In the genomic region with DNA sequence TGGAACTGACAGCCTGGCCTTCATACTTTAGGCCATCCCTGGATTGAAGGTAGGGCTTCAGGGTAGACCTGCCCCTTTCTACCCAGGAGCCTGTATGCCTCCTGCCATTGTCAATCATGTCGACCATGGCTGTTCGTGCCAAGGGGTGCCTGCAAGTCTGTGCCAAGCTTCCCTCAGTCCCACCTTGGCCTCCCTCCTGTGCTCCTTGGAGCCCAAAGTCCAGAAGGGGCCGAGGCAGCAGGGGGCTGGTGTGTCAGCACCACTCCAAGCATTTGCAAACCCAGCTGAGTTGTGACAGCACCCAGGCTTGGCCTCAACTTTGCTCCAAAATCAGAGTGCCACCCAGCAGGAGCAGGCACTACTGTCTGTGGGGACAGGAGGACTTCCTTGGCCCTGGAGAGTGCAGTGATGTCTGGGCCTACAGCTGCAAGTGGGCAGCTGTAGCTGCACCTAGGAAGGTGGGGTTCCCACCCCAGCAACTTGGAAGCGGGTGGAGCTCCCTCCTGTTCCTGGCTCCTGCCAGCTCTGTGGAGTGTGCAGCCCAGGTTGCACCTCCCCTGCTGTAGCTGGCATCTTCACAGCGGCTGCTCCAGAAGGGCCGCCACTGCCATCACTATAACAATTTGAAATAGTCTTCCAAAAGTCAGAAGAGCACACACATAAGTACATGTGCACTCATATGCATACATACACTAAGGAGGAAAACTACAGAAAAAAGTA, we compare ENCODE assay signal across 1 cellular context.
TF ChIP-seq lines count a peak whose summit lies in the region.

No MANE protein-coding gene starts in this region.

TF ChIP-seq in GM12878, 131 proteins besides CTCF, POLR2A, EP300 and RAD21:
- TF ChIP-seq MEF2A (IDR thresholded peaks at IDR 0.05; ENCODE audit: insufficient read depth, low read depth, low read length) (no peak), NR2F1 (conservative IDR thresholded peaks at IDR 0.05) (no peak), MTA3 (IDR thresholded peaks at IDR 0.05; ENCODE audit: borderline replicate concordance, low read length) (no peak), NFYA (IDR thresholded peaks at IDR 0.05; ENCODE audit: borderline replicate concordance, low read depth, low read length) (no peak), TCF3 (IDR thresholded peaks at IDR 0.05; ENCODE audit: borderline replicate concordance, insufficient read depth, low read depth, low read length) (no peak), MTA2 (IDR thresholded peaks at IDR 0.05; ENCODE audit: low read depth) (no peak), PAX5 (IDR thresholded peaks at IDR 0.05; ENCODE audit: borderline replicate concordance, low read depth, low read length) (no peak), SUPT20H (IDR thresholded peaks at IDR 0.05; ENCODE audit: borderline replicate concordance, control insufficient read depth, low read depth, low read length) (no peak), BMI1 (IDR thresholded peaks at IDR 0.05; ENCODE audit: borderline replicate concordance) (no peak), SMC3 (IDR thresholded peaks at IDR 0.05; ENCODE audit: borderline replicate concordance, low read length) (no peak), JUND (IDR thresholded peaks at IDR 0.05; ENCODE audit: low read depth, low read length) (no peak), SUZ12 (IDR thresholded peaks at IDR 0.05; ENCODE audit: unreplicated experiment) (no peak), KDM1A (IDR thresholded peaks at IDR 0.05; ENCODE audit: borderline replicate concordance) (no peak), EED (IDR thresholded peaks at IDR 0.05; ENCODE audit: low read depth) (no peak), IRF4 (IDR thresholded peaks at IDR 0.05; ENCODE audit: low read depth, low read length) (no peak)
- TF ChIP-seq, protein P1, sequence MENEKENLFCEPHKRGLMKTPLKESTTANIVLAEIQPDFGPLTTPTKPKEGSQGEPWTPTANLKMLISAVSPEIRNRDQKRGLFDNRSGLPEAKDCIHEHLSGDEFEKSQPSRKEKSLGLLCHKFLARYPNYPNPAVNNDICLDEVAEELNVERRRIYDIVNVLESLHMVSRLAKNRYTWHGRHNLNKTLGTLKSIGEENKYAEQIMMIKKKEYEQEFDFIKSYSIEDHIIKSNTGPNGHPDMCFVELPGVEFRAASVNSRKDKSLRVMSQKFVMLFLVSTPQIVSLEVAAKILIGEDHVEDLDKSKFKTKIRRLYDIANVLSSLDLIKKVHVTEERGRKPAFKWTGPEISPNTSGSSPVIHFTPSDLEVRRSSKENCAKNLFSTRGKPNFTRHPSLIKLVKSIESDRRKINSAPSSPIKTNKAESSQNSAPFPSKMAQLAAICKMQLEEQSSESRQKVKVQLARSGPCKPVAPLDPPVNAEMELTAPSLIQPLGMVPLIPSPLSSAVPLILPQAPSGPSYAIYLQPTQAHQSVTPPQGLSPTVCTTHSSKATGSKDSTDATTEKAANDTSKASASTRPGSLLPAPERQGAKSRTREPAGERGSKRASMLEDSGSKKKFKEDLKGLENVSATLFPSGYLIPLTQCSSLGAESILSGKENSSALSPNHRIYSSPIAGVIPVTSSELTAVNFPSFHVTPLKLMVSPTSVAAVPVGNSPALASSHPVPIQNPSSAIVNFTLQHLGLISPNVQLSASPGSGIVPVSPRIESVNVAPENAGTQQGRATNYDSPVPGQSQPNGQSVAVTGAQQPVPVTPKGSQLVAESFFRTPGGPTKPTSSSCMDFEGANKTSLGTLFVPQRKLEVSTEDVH (IDR thresholded peaks at IDR 0.05; ENCODE audit: low read depth, partially characterized antibody), result no peak
TF ChIP-seq in GM12878: peak in this region for 0.
